14 cellular contexts compared by ENCODE assay signal in genomic region chr12:99093166-99093565, GRCh38.
"Had no signal": no experiment of that assay in that cellular context is flagged by ENCODE, and none has a peak within 500 bp of the region (broad histone marks: within the 10 kb centered on the region; RNA-seq: fewer than 3 reads in every experiment).

No MANE protein-coding gene starts in this region.

- H3K9me3 ChIP-seq: mucosa of descending colon, sigmoid colon, tibial artery, upper lobe of right lung, vagina had no signal

- H3K27me3 ChIP-seq: hepatocyte, sigmoid colon, tibial artery, vagina had no signal

- H3K79me2 ChIP-seq: hepatocyte had no signal

- H3K4me3 ChIP-seq: hepatocyte, mucosa of descending colon, sigmoid colon, skin epidermis, tibial artery, upper lobe of right lung, vagina had no signal

- H3K27ac ChIP-seq: hepatocyte, sigmoid colon, skin epidermis, tibial artery, upper lobe of right lung, vagina had no signal

- DNase-seq: erythroblast; foreskin melanocyte; head of caudate nucleus; kidney glomerular epithelial cell; mammary epithelial cell; mucosa of descending colon; naive thymus-derived CD8-positive, alpha-beta T cell; sigmoid colon; stimulated activated naive CD8-positive, alpha-beta T cell treated with anti-CD3 and anti-CD28 coated beads, Interleukin-15, Interleukin-2, amounts not matched to agents 100 U/mL and 50 U/mL, for 24 hours; tibial artery; upper lobe of right lung had no signal

- H3K36me3 ChIP-seq: sigmoid colon, tibial artery, upper lobe of right lung, vagina had no signal

- H3K4me1 ChIP-seq: sigmoid colon, upper lobe of right lung, vagina had no signal

- H3K4me2 ChIP-seq: hepatocyte had no signal
